In the genomic region with DNA sequence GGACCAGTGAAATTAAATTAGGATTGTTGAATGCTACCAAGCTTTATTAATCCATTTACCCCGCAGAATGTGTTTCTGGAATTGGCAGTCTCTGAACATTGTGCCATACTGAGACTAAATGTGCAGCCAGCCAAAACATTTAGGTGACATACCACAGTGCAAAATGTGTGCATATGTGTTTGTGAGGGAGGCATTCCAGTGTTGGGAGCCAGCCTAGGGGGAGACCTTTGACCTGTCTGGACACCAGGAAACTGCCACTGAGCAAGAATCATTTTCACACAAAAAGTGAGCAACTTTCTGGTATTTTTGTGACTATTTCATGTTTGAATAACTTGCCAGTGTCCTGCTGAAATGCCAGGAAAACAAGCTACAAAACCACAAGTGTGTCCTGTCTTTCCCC, we compare ENCODE assay signal across 30 cellular contexts.
DNase-seq lines count a peak whose midpoint lies in the region; ATAC-seq, FAIRE-seq and TF ChIP-seq lines count a peak whose summit lies in the region.
"Had no signal": no experiment of that assay in that cellular context is flagged by ENCODE, and none has a peak within 500 bp of the region (broad histone marks: within the 10 kb centered on the region; RNA-seq: fewer than 3 reads in every experiment).

No MANE protein-coding gene starts in this region.

- intact Hi-C loops in IMR-90 (cut with micrococcal nuclease) = no loop called here
- intact Hi-C loops in HepG2 (cut with micrococcal nuclease; ENCODE audit: unreplicated experiment) = no loop called here

- TF ChIP-seq RAD21 in IMR-90 (IDR thresholded peaks at IDR 0.05; ENCODE audit: low read length) (no peak), HepG2 (CRISPR knock-in tag; IDR thresholded peaks at IDR 0.05) (no peak)

- H2AK9ac ChIP-seq in IMR-90 (replicated peaks; ENCODE audit: low read depth, low read length, poor library complexity) = no peak overlapping the region

- H3K14ac ChIP-seq in IMR-90 (replicated peaks; ENCODE audit: low read depth, low read length) = no peak overlapping the region

- H2BK120ac ChIP-seq in IMR-90 (ENCODE audit: low read depth, low read length) = no peak overlapping the region

- no peaks in the 10 kb centered on the region for H4K20me1 ChIP-seq in IMR-90 (ENCODE audit: insufficient read depth, low read length)
- no peaks in the 10 kb centered on the region for H4K20me1 ChIP-seq in HepG2 (ENCODE audit: insufficient read depth, low read length)

- H3K36me3 ChIP-seq in IMR-90 (ENCODE audit: control insufficient read depth, insufficient read depth, low read length) (peaks cover 2% of the 10 kb centered on the region), HepG2 (replicated peaks in 1 of 2; ENCODE audit: control insufficient read depth in 1 of 2, insufficient read depth in 2 of 2, low read length in 2 of 2) (peaks cover 1 to 7% of the 10 kb centered on the region in 2 experiments; a peak in 4 of 5 replicates)
- H3K36me3 ChIP-seq: cardiac muscle cell had no signal

- H2AK5ac ChIP-seq in IMR-90 (ENCODE audit: low read depth, low read length) = no peak overlapping the region

- H3K27me3 ChIP-seq in IMR-90 (ENCODE audit: control insufficient read depth, insufficient read depth, low read length) = no peaks in the 10 kb centered on the region
- no peaks in the 10 kb centered on the region for H3K27me3 ChIP-seq in HepG2 (ENCODE audit: control insufficient read depth in 1 of 2, insufficient read depth in 2 of 2, low read length in 2 of 2)
- H3K27me3 ChIP-seq: cardiac muscle cell, suprapubic skin had no signal

- H4K5ac ChIP-seq in IMR-90 (ENCODE audit: low read depth, low read length) = no peak overlapping the region; the same call in 1 of the 2 replicates

- H3K23ac ChIP-seq in IMR-90 (ENCODE audit: low read depth, low read length) = no peak overlapping the region

- no peak overlapping the region for H2BK15ac ChIP-seq in IMR-90 (ENCODE audit: low read depth, low read length)

- peak; percentile 56 for FAIRE-seq in HepG2 (lab: Jason Lieb, UNC)
- FAIRE-seq: small intestine, urothelium cell line had no signal

- peaks cover 5 to 23% of the 10 kb centered on the region in 2 experiments; a peak in 3 of 4 replicates for H3K79me1 ChIP-seq in IMR-90 (ENCODE audit: low read depth in 1 of 2, low read length in 2 of 2)

- H3K9me1 ChIP-seq in IMR-90 (ENCODE audit: insufficient read depth, low read length) = peaks cover 3% of the 10 kb centered on the region; the same call in 1 of the 2 replicates

- no peak overlapping the region for H2BK5ac ChIP-seq in IMR-90 (ENCODE audit: low read depth, low read length, poor library complexity, severe bottlenecking)

- H4K8ac ChIP-seq in IMR-90 (ENCODE audit: low read depth in 2 of 2, low read length in 2 of 2) = no peak overlapping the region

- peak; percentile 59 for ATAC-seq in IMR-90 (ENCODE audit: low read depth)
- peak; percentile 99 for ATAC-seq in HepG2
- no peak for ATAC-seq in GM19455 (IDR thresholded peaks at IDR 0.05; ENCODE audit: unreplicated experiment)
- ATAC-seq: activated naive CD8-positive, alpha-beta T cell treated with anti-CD3 and anti-CD28 coated beads, Interleukin-2, amount 50 U/mL, for 24 hours; CD8-positive, alpha-beta T cell; lower lobe of right lung; psoas muscle; stimulated activated memory B cell treated with anti-CD40 and anti-IgM and Interleukin-4, amounts not matched to agents 10 μg/mL and 1 μg/mL and 100 μg/mL, for 72 hours had no signal

- no peak overlapping the region for H2AFZ ChIP-seq in IMR-90 (replicated peaks; ENCODE audit: low read length, poor library complexity)
- no peak overlapping the region for H2AFZ ChIP-seq in HepG2 (ENCODE audit: low read length)

- H3K18ac ChIP-seq in IMR-90 (ENCODE audit: low read depth, low read length) = peak overlapping the region; percentile 34; the same call in 1 of the 2 replicates

- H3K27ac ChIP-seq in IMR-90 (ENCODE audit: insufficient read depth, low read length) (no peak overlapping the region), HepG2 (ENCODE audit: extremely low read length, insufficient read depth, low read length) (peak overlapping the region; percentile 54)
- H3K27ac ChIP-seq: cardiac muscle cell, lower lobe of right lung, psoas muscle, RWPE1, suprapubic skin had no signal

- H2BK20ac ChIP-seq in IMR-90 (ENCODE audit: low read depth, low read length) = no peak overlapping the region

- in situ Hi-C loops in IMR-90 (cut with MboI; ENCODE audit: low sequenced_read_pairs) = no loop called here
- in situ Hi-C loops in HepG2 (cut with HindIII; ENCODE audit: extremely low pct_ligation_motif_present, low pct_unique_long_range_greater_than_20kb) = no loop called here
- in situ Hi-C loops in GM13976 (cut with MboI; ENCODE audit: low sequenced_read_pairs, unreplicated experiment) = no loop called here

- dilution Hi-C loops in IMR-90 (cut with HindIII; ENCODE audit: low sequenced_read_pairs, unreplicated experiment) = no loop called here

- CTCF ChIA-PET in IMR-90 (lab: Yijun Ruan, JAX) (no interaction called here), HepG2 (lab: Yijun Ruan, JAX; ENCODE audit: low intra/inter-chr PET ratio, low total read pairs) (no interaction called here)

- no peak for TF ChIP-seq EP300 in HepG2 (IDR thresholded peaks at IDR 0.05; ENCODE audit: low read depth in 2 of 2, low read length in 2 of 2)
- TF ChIP-seq EP300 in HepG2 (CRISPR knock-in tag; IDR thresholded peaks at IDR 0.05; ENCODE audit: borderline replicate concordance) = no peak

- no peaks in the 10 kb centered on the region for H3K79me2 ChIP-seq in HepG2 (ENCODE audit: insufficient read depth, low read length)

- no peak overlapping the region for H3K9ac ChIP-seq in IMR-90 (ENCODE audit: low read depth, low read length)
- H3K9ac ChIP-seq in HepG2 (ENCODE audit: insufficient read depth, low read depth, low read length) = no peak overlapping the region

- H3K4ac ChIP-seq in IMR-90 (ENCODE audit: low read depth, low read length) = no peak overlapping the region

- DNase-seq in Ammon's horn (ENCODE audit: low spot score) (peak; percentile 40), IMR-90 (no peak), cerebellum (ENCODE audit: low spot score) (peak; percentile 38), HepG2 (ENCODE audit: low spot score) (peak; percentile 80), anterior cingulate cortex (lab: John Stamatoyannopoulos, UW) (no peak), GM13976 (ENCODE audit: low spot score) (no peak), DMS79 treated with DMSO at 0.1 percent for 48 hours (lab: John Stamatoyannopoulos, UW) (no peak)
- DNase-seq: activated CD4-positive, alpha-beta memory T cell treated with anti-CD3 and anti-CD28 coated beads, Interleukin-2, amount 10 ng/mL, durations not matched to agents 7 days and 5 days; activated gamma-delta T cell; activated naive CD8-positive, alpha-beta T cell treated with anti-CD3 and anti-CD28 coated beads, Interleukin-2, amount 50 U/mL, for 24 hours; CD8-positive, alpha-beta T cell; DMS79; foreskin melanocyte; GOT3; hypothalamus; lower lobe of right lung; MM.1S; NCI-H1417 treated with DMSO at 0.1 percent for 48 hours; NCI-H2107; NCI-H510A treated with DMSO at 0.1 percent for 48 hours; psoas muscle; small intestine; stimulated activated CD4-positive, alpha-beta T cell treated with anti-CD3 and anti-CD28 coated beads, Interleukin-2, amount 100 ng/mL, for 24 hours; T1000 had no signal

- H3K4me3 ChIP-seq in IMR-90 (ENCODE audit: insufficient read depth, low read depth, low read length) (no peak overlapping the region), HepG2 (replicated peaks in 1 of 3; ENCODE audit: insufficient read depth in 1 of 3, low read depth in 2 of 3, low read length in 3 of 3) (no peak overlapping the region)
- H3K4me3 ChIP-seq: cardiac muscle cell, lower lobe of right lung, psoas muscle, suprapubic skin had no signal

- TF ChIP-seq POLR2A in IMR-90 (IDR thresholded peaks at IDR 0.05; ENCODE audit: low read depth, low read length) = no peak
- no peak for TF ChIP-seq POLR2A in HepG2 (IDR thresholded peaks at IDR 0.05; ENCODE audit: insufficient read depth in 1 of 2, low read depth in 2 of 2, low read length in 2 of 2)

- TF ChIP-seq CTCF in IMR-90 (conservative IDR thresholded peaks at IDR 0.05; ENCODE audit: low read depth, low read length) (no peak), HepG2 (CRISPR knock-in tag; IDR thresholded peaks at IDR 0.05) (0 out of 2 replicates have a peak, but pooled peaks have one; percentile 28), GM13976 (IDR thresholded peaks at IDR 0.05; ENCODE audit: borderline replicate concordance, control extremely low read depth, extremely low read depth, insufficient read depth, missing control alignments) (no peak)

- H3K4me2 ChIP-seq in IMR-90 (ENCODE audit: low read depth, low read length) (no peak overlapping the region), HepG2 (ENCODE audit: low read depth, low read length) (peak overlapping the region; percentile 34)

- H3K4me1 ChIP-seq in IMR-90 (ENCODE audit: control insufficient read depth, insufficient read depth, low read length) = peaks cover 3% of the 10 kb centered on the region; the same call in 1 of the 2 replicates
- peaks cover 20% of the 10 kb centered on the region for H3K4me1 ChIP-seq in HepG2 (ENCODE audit: insufficient read depth, low read length)
- H3K4me1 ChIP-seq: lower lobe of right lung, psoas muscle, suprapubic skin had no signal

- no TSS peak for BruUV-seq in IMR-90 (replicated peaks; lab: Mats Ljungman, UMichigan)
- no TSS peak for BruUV-seq in HepG2 (replicated peaks; lab: Mats Ljungman, UMichigan)

- no peaks in the 10 kb centered on the region for H3K9me3 ChIP-seq in IMR-90 (ENCODE audit: control insufficient read depth, insufficient read depth, low read length)
- no peaks in the 10 kb centered on the region for H3K9me3 ChIP-seq in HepG2 (ENCODE audit: low read length)
- H3K9me3 ChIP-seq: lower lobe of right lung, psoas muscle, suprapubic skin had no signal

- H3K56ac ChIP-seq in IMR-90 (ENCODE audit: extremely low read depth, insufficient read depth, low read length) = no peak overlapping the region

- no peak overlapping the region for H4K91ac ChIP-seq in IMR-90 (ENCODE audit: insufficient read depth, low read depth, low read length)

- WGBS in IMR-90 (ENCODE audit: extremely low coverage in 2 of 2, insufficient read length in 1 of 2), 2 experiments = no CpG with 5 or more reads among the region's 1 CpG
- 35% methylated on average over 1 of the region's 1 CpG for WGBS in HepG2 (ENCODE audit: low lambda C conversion rate)

- POLR2A ChIA-PET in IMR-90 (lab: Charles Lee; ENCODE audit: unreplicated experiment) = no interaction called here
- POLR2A ChIA-PET in HepG2 (lab: Yijun Ruan, JAX) = interaction anchor here (0.7 kb wide), 1 partner anchor 14 kb away, joined by 3 read pairs; no protein-coding TSS in a partner anchor

TF ChIP-seq in IMR-90, 13 proteins besides CTCF, POLR2A, EP300 and RAD21 (continues in another document):
- no peak for TF ChIP-seq NFE2L2 (IDR thresholded peaks at IDR 0.05; ENCODE audit: low read depth, low read length)
- TF ChIP-seq FOS (IDR thresholded peaks at IDR 0.05; ENCODE audit: low read depth, low read length) = no peak
- no peak for TF ChIP-seq MAFK (IDR thresholded peaks at IDR 0.05; ENCODE audit: low read depth, low read length)

TF ChIP-seq in HepG2, 621 proteins besides CTCF, POLR2A, EP300 and RAD21 (continues in another document):
- TF ChIP-seq AHR (CRISPR knock-in tag; IDR thresholded peaks at IDR 0.05) = no peak
- no peak for TF ChIP-seq ZNF850 (CRISPR knock-in tag; conservative IDR thresholded peaks at IDR 0.05)
- TF ChIP-seq MEF2D (CRISPR knock-in tag; IDR thresholded peaks at IDR 0.05) = no peak

Comparison
In these comparisons a context has a peak if more than half of its experiments do, and no peak if none do; other contexts are left out.
1. DNase-seq: peak in Ammon's horn (single experiment), cerebellum (single experiment) and HepG2 (single experiment); none in IMR-90 (single experiment), anterior cingulate cortex (0 of 58), GM13976 (single experiment) and DMS79 treated with DMSO at 0.1 percent for 48 hours (single experiment).